31 cellular contexts compared by ENCODE assay signal in genomic region chr20:33234050-33234449, GRCh38. TPM values are rescaled to one million over a fixed set of nuclear protein-coding genes. Genes with fewer than 3 reads are reported as not detected.
"Had no signal": no experiment of that assay in that cellular context is flagged by ENCODE, and none has a peak within 500 bp of the region (broad histone marks: within the 10 kb centered on the region; RNA-seq: fewer than 3 reads in every experiment).

No MANE protein-coding gene starts in this region.

- H3K36me3 ChIP-seq: colonic mucosa, esophagus squamous epithelium, gastrocnemius medialis, heart right ventricle, left lung, lower lobe of right lung had no signal

- ATAC-seq: effector memory CD8-positive, alpha-beta T cell; esophagus mucosa; gastrocnemius medialis; heart right ventricle; left cardiac atrium; left lung; left ventricle myocardium superior; lower lobe of right lung had no signal

- H3K27me3 ChIP-seq: colonic mucosa had no signal

- H3K4me3 Mint-ChIP-seq: dendritic cell treated with granulocyte-macrophage colony-stimulating factor and Interleukin-4, amounts not matched to agents 40 ng/mL and 50 ng/mL, for 4 days; effector memory CD8-positive, alpha-beta T cell; endodermal cell had no signal

- H3K4me1 ChIP-seq: colonic mucosa, esophagus squamous epithelium, gastrocnemius medialis, heart right ventricle, left lung, lower lobe of right lung had no signal

- H3K4me3 ChIP-seq: colonic mucosa, esophagus squamous epithelium, gastrocnemius medialis, heart right ventricle, left lung, lower lobe of right lung had no signal

- H3K27ac ChIP-seq: colonic mucosa, epithelial cell of prostate, esophagus squamous epithelium, gastrocnemius medialis, heart right ventricle, left lung, lower lobe of right lung had no signal

- DNase-seq: colonic mucosa; cortex of kidney; effector CD8-positive, alpha-beta T cell; effector memory CD8-positive, alpha-beta T cell; endodermal cell; erythroblast; esophagus squamous epithelium; foreskin fibroblast; foreskin melanocyte; gastrocnemius medialis; glutamatergic neuron; head of caudate nucleus; heart right ventricle; hippocampal formation; left cardiac atrium; left lung; left ventricle myocardium superior; lower lobe of right lung; mesenchymal stem cell; midbrain had no signal

- H3K9me3 ChIP-seq: colonic mucosa, esophagus squamous epithelium, gastrocnemius medialis, heart right ventricle, left lung, lower lobe of right lung had no signal

- H3K9me3 Mint-ChIP-seq: dendritic cell treated with granulocyte-macrophage colony-stimulating factor and Interleukin-4, amounts not matched to agents 40 ng/mL and 50 ng/mL, for 4 days; effector memory CD8-positive, alpha-beta T cell; endodermal cell had no signal

- H3K27ac Mint-ChIP-seq: dendritic cell treated with granulocyte-macrophage colony-stimulating factor and Interleukin-4, amounts not matched to agents 40 ng/mL and 50 ng/mL, for 4 days; effector memory CD8-positive, alpha-beta T cell; endodermal cell had no signal

RNA-seq across cellular contexts. Expression of gene BPIFA1, which starts 1.7 kb away (rescaled TPM):
- total RNA-seq: colonic mucosa, dermis microvascular lymphatic vessel endothelial cell, esophagus mucosa, esophagus squamous epithelium, gastrocnemius medialis, glomerular endothelial cell, heart right ventricle, kidney epithelial cell, left cardiac atrium, left ventricle myocardium superior, lower leg skin, lung microvascular endothelial cell, mononuclear cell, mucosa of gallbladder had no signal
- polyA plus RNA-seq: heart right ventricle, keratinocyte had no signal

RNA-seq across cellular contexts. Expression of gene BPIFA3, which starts 16.9 kb away (rescaled TPM):
- total RNA-seq: colonic mucosa, dermis microvascular lymphatic vessel endothelial cell, endodermal cell, esophagus mucosa, esophagus squamous epithelium, gastrocnemius medialis, glomerular endothelial cell, heart right ventricle, kidney epithelial cell, left cardiac atrium, left lung, left ventricle myocardium superior, lower leg skin, lower lobe of right lung, lung microvascular endothelial cell, mononuclear cell, mucosa of gallbladder had no signal
- polyA plus RNA-seq: heart right ventricle, keratinocyte had no signal

RNA-seq across cellular contexts. Expression of gene BPIFB1, which starts 49.0 kb away (rescaled TPM):
- total RNA-seq: dermis microvascular lymphatic vessel endothelial cell, gastrocnemius medialis, glomerular endothelial cell, heart right ventricle, kidney epithelial cell, left cardiac atrium, left ventricle myocardium superior, lower leg skin, lung microvascular endothelial cell, mononuclear cell had no signal
- polyA plus RNA-seq: keratinocyte had no signal
